ENCODE assay signal across 35 cellular contexts in the genomic region with DNA sequence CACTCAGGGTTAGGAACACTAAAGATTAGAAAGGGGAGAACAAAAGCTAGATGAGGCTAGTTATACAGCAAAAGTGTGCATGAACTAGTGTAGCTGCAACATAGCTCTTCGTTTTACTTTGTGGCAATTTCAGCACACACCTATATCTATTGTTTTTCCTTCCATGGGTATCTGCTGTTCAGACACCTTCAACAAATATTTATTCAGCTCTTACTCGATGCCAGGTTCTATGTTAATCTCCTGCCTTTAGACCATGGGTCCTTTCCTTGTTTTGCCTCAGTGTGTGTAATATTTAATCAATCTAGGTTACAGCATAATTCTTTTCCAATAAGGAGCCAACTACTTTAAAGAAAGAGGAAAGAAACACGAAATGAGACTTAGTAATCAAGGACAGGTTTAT. TPM values are rescaled to one million over a fixed set of nuclear protein-coding genes. Genes with fewer than 3 reads are reported as not detected.
"Had no signal": no experiment of that assay in that cellular context is flagged by ENCODE, and none has a peak within 500 bp of the region (broad histone marks: within the 10 kb centered on the region; RNA-seq: fewer than 3 reads in every experiment).

No MANE protein-coding gene starts in this region.

- H3K9me3 ChIP-seq: colonic mucosa, esophagus squamous epithelium, gastrocnemius medialis, heart right ventricle, lower lobe of right lung, mucosa of descending colon had no signal

- FAIRE-seq: endometrium, islet of Langerhans, keratinocyte had no signal

- H3K27me3 ChIP-seq: colonic mucosa, esophagus squamous epithelium, gastrocnemius medialis had no signal

- ATAC-seq: effector memory CD8-positive, alpha-beta T cell; esophagus mucosa; gastrocnemius medialis; heart right ventricle; left cardiac atrium; left lobe of liver; left ventricle myocardium superior; lower lobe of right lung; mucosa of descending colon; naive thymus-derived CD8-positive, alpha-beta T cell had no signal

- H3K27ac ChIP-seq: colonic mucosa, epithelial cell of prostate, esophagus squamous epithelium, gastrocnemius medialis, heart right ventricle, lower lobe of right lung had no signal

- H3K4me1 ChIP-seq: colonic mucosa, esophagus squamous epithelium, gastrocnemius medialis, heart right ventricle, lower lobe of right lung had no signal

- H3K36me3 ChIP-seq: colonic mucosa, esophagus squamous epithelium, gastrocnemius medialis, heart right ventricle, lower lobe of right lung had no signal

- H3K4me3 ChIP-seq: colonic mucosa, esophagus squamous epithelium, gastrocnemius medialis, heart right ventricle, lower lobe of right lung, mucosa of descending colon had no signal

- DNase-seq: colonic mucosa; cortex of kidney; effector CD8-positive, alpha-beta T cell; effector memory CD8-positive, alpha-beta T cell; endodermal cell; erythroblast; esophagus squamous epithelium; foreskin fibroblast; foreskin melanocyte; gastrocnemius medialis; glutamatergic neuron; head of caudate nucleus; heart right ventricle; hippocampal formation; left cardiac atrium; left ventricle myocardium superior; lower lobe of right lung; mesenchymal stem cell; mucosa of descending colon; naive B cell; naive thymus-derived CD8-positive, alpha-beta T cell had no signal

RNA-seq across cellular contexts. Expression of a gene that starts 10.4 kb away (rescaled TPM):
- total RNA-seq: colonic mucosa; dermis microvascular lymphatic vessel endothelial cell; endodermal cell; esophagus mucosa; esophagus squamous epithelium; gastrocnemius medialis; glomerular endothelial cell; heart right ventricle; kidney epithelial cell; left cardiac atrium; left lobe of liver; left ventricle myocardium superior; lower leg skin; lower lobe of right lung; lung microvascular endothelial cell; mesenteric fat pad; mesothelial cell of epicardium; mucosa of descending colon; myocyte; naive thymus-derived CD8-positive, alpha-beta T cell had no signal
- polyA plus RNA-seq: heart right ventricle; keratinocyte; naive thymus-derived CD8-positive, alpha-beta T cell had no signal
